ENCODE assay signal across 9 cellular contexts in the genomic region with DNA sequence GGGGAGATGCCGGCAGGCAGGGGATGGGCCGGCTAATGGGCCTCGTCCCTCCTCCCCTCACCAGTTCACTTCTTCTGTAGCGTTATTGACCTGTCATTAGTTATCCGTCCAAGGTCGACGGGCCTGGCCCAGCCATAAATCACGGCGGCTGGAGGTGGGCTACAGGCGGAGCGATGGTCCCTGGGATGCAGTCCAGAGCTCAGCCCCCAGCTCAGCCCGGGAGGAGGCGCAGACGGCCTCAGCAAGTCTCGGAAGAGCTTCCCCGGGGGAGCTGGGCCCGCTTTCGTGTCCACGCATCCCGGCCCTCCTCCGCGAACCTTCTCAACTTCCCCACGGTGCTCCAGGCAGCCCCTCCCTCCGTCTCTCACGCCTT. TPM values are rescaled to one million over a fixed set of nuclear protein-coding genes. Genes with fewer than 3 reads are reported as not detected.
DNase-seq lines count a peak whose midpoint lies in the region; ATAC-seq and TF ChIP-seq lines count a peak whose summit lies in the region.
"Had no signal": no experiment of that assay in that cellular context is flagged by ENCODE, and none has a peak within 500 bp of the region (broad histone marks: within the 10 kb centered on the region; RNA-seq: fewer than 3 reads in every experiment).

No MANE protein-coding gene starts in this region.

- peak overlapping the region; percentile 37; the same call in 1 of the 2 replicates for H3K4me3 ChIP-seq in iPS DF 6.9 (ENCODE audit: low read length)
- H3K4me3 ChIP-seq in smooth muscle cell: peak overlapping the region; percentile 73

- POLR2A ChIA-PET in WTC11 (lab: Charles Lee): interaction anchor here (0.6 kb wide), 1 partner anchor 53 kb away, joined by 3 read pairs; no protein-coding TSS in a partner anchor

- H3K4me1 ChIP-seq in iPS DF 6.9 (ENCODE audit: control insufficient read depth, insufficient read depth, low read length) (peaks cover 8% of the 10 kb centered on the region; the same call in 1 of the 2 replicates), smooth muscle cell (ENCODE audit: low read depth) (peaks cover 13% of the 10 kb centered on the region)

- H3F3A ChIP-seq in smooth muscle cell (ENCODE audit: low read depth): no peaks in the 10 kb centered on the region

- H3K9me3 ChIP-seq in iPS DF 6.9 (ENCODE audit: control insufficient read depth, insufficient read depth, low read length) (no peaks in the 10 kb centered on the region), smooth muscle cell (replicated peaks; ENCODE audit: low read depth) (no peaks in the 10 kb centered on the region)

- H3K27me3 Mint-ChIP-seq in T-helper 2 cell treated with Interferon-gamma antibody and Interleukin-4, amounts not matched to agents 5 μg/mL and 100 μg/mL, for 36 hours (ENCODE audit: low read depth): peaks cover 43% of the 10 kb centered on the region
- H3K27me3 Mint-ChIP-seq in WTC11 (ENCODE audit: low read depth): peaks cover 78% of the 10 kb centered on the region

- H4K20me1 ChIP-seq in smooth muscle cell (ENCODE audit: low read depth): no peaks in the 10 kb centered on the region

- DNase-seq in T-helper 2 cell treated with Interferon-gamma antibody and Interleukin-4, amounts not matched to agents 5 μg/mL and 100 μg/mL, for 36 hours (ENCODE audit: low spot score): no peak
- no peak for DNase-seq in T-helper 2 cell
- DNase-seq in WTC11 (ENCODE audit: low spot score): peak; percentile 36
- DNase-seq in iPS DF 6.9 (ENCODE audit: low read depth, low spot score): no peak
- DNase-seq in smooth muscle cell (lab: John Stamatoyannopoulos, UW; ENCODE audit: unreplicated experiment): no peak
- no peak for DNase-seq in SW 1271 (lab: John Stamatoyannopoulos, UW)
- DNase-seq in activated CD4-positive, alpha-beta T cell treated with anti-CD3 and anti-CD28 coated beads for 48 hours: no peak
- DNase-seq in cerebellar nuclear complex (lab: John Stamatoyannopoulos, UW): no peak

- H3K9ac ChIP-seq in smooth muscle cell (ENCODE audit: low read depth): no peak overlapping the region

- WGBS in iPS DF 6.9 (ENCODE audit: insufficient coverage, insufficient read length): no CpG with 5 or more reads among the region's 25 CpGs
- WGBS in smooth muscle cell (ENCODE audit: low lambda C conversion rate): 8% methylated on average over 22 of the region's 25 CpGs

- H3K27ac Mint-ChIP-seq in T-helper 2 cell treated with Interferon-gamma antibody and Interleukin-4, amounts not matched to agents 5 μg/mL and 100 μg/mL, for 36 hours: no peak overlapping the region
- H3K27ac Mint-ChIP-seq in WTC11: no peak overlapping the region

- H3K9me3 Mint-ChIP-seq in T-helper 2 cell treated with Interferon-gamma antibody and Interleukin-4, amounts not matched to agents 5 μg/mL and 100 μg/mL, for 36 hours: no peaks in the 10 kb centered on the region
- no peaks in the 10 kb centered on the region for H3K9me3 Mint-ChIP-seq in WTC11

- peak overlapping the region; percentile 98 for H3K4me2 ChIP-seq in smooth muscle cell

- H3K36me3 Mint-ChIP-seq in T-helper 2 cell treated with Interferon-gamma antibody and Interleukin-4, amounts not matched to agents 5 μg/mL and 100 μg/mL, for 36 hours (ENCODE audit: low read depth): no peaks in the 10 kb centered on the region
- no peaks in the 10 kb centered on the region for H3K36me3 Mint-ChIP-seq in WTC11

- no peak overlapping the region for H2AFZ ChIP-seq in smooth muscle cell (ENCODE audit: low read depth)

- H3K4me3 Mint-ChIP-seq in T-helper 2 cell treated with Interferon-gamma antibody and Interleukin-4, amounts not matched to agents 5 μg/mL and 100 μg/mL, for 36 hours: peak overlapping the region; percentile 77
- H3K4me3 Mint-ChIP-seq in WTC11: peak overlapping the region; percentile 79

- H3K79me2 ChIP-seq in smooth muscle cell (ENCODE audit: low read depth): no peaks in the 10 kb centered on the region

- H3K27ac ChIP-seq in iPS DF 6.9 (ENCODE audit: low read length) (no peak overlapping the region), smooth muscle cell (ENCODE audit: low read depth) (no peak overlapping the region)
- H3K27ac ChIP-seq: SJSA1 had no signal

- CTCF ChIA-PET in WTC11 (lab: Charles Lee): interaction anchor here (0.6 to 4.6 kb wide), 55 partner anchors 9 to 519 kb away, joined by 3 to 80 read pairs (median 6); a partner anchor contains a TSS

- H3K36me3 ChIP-seq in iPS DF 6.9 (ENCODE audit: control insufficient read depth, insufficient read depth, low read length) (no peaks in the 10 kb centered on the region), smooth muscle cell (ENCODE audit: low read depth) (no peaks in the 10 kb centered on the region)
- H3K36me3 ChIP-seq: SJSA1 had no signal

- H3K4me1 Mint-ChIP-seq in T-helper 2 cell treated with Interferon-gamma antibody and Interleukin-4, amounts not matched to agents 5 μg/mL and 100 μg/mL, for 36 hours (ENCODE audit: low read depth): peaks cover 10% of the 10 kb centered on the region
- peaks cover 34% of the 10 kb centered on the region for H3K4me1 Mint-ChIP-seq in WTC11

- peak; percentile 22 for ATAC-seq in WTC11

- TF ChIP-seq CTCF in WTC11 (IDR thresholded peaks at IDR 0.05) (no peak), smooth muscle cell (IDR thresholded peaks at IDR 0.05; ENCODE audit: borderline replicate concordance, insufficient read depth, poor library complexity, severe bottlenecking) (no peak)

- H3K27me3 ChIP-seq in iPS DF 6.9 (ENCODE audit: control insufficient read depth, insufficient read depth, low read length) (peaks cover 4% of the 10 kb centered on the region; the same call in 1 of the 2 replicates), smooth muscle cell (ENCODE audit: low read depth) (peaks cover 50% of the 10 kb centered on the region)

TF ChIP-seq in WTC11, 78 proteins besides CTCF, POLR2A, EP300 and RAD21 (continues in another document):
- TF ChIP-seq NFE2L1 (CRISPR knock-in tag; IDR thresholded peaks at IDR 0.05) (no peak), CREM (CRISPR knock-in tag; IDR thresholded peaks at IDR 0.05) (no peak), SP1 (CRISPR knock-in tag; conservative IDR thresholded peaks at IDR 0.05) (no peak; the same call in 1 of the 2 replicates), GTF2I (CRISPR knock-in tag; conservative IDR thresholded peaks at IDR 0.05) (no peak), FOXP1 (CRISPR knock-in tag; IDR thresholded peaks at IDR 0.05; ENCODE audit: borderline replicate concordance) (no peak), CBFB (CRISPR knock-in tag; IDR thresholded peaks at IDR 0.05; ENCODE audit: low read depth) (no peak), GRHL2 (CRISPR knock-in tag; IDR thresholded peaks at IDR 0.05; ENCODE audit: insufficient replicate concordance, severe bottlenecking) (no peak), ZNF416 (CRISPR knock-in tag; IDR thresholded peaks at IDR 0.05) (no peak)
- TF ChIP-seq, protein P1, sequence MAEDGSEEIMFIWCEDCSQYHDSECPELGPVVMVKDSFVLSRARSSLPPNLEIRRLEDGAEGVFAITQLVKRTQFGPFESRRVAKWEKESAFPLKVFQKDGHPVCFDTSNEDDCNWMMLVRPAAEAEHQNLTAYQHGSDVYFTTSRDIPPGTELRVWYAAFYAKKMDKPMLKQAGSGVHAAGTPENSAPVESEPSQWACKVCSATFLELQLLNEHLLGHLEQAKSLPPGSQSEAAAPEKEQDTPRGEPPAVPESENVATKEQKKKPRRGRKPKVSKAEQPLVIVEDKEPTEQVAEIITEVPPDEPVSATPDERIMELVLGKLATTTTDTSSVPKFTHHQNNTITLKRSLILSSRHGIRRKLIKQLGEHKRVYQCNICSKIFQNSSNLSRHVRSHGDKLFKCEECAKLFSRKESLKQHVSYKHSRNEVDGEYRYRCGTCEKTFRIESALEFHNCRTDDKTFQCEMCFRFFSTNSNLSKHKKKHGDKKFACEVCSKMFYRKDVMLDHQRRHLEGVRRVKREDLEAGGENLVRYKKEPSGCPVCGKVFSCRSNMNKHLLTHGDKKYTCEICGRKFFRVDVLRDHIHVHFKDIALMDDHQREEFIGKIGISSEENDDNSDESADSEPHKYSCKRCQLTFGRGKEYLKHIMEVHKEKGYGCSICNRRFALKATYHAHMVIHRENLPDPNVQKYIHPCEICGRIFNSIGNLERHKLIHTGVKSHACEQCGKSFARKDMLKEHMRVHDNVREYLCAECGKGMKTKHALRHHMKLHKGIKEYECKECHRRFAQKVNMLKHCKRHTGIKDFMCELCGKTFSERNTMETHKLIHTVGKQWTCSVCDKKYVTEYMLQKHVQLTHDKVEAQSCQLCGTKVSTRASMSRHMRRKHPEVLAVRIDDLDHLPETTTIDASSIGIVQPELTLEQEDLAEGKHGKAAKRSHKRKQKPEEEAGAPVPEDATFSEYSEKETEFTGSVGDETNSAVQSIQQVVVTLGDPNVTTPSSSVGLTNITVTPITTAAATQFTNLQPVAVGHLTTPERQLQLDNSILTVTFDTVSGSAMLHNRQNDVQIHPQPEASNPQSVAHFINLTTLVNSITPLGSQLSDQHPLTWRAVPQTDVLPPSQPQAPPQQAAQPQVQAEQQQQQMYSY (CRISPR knock-in tag; IDR thresholded peaks at IDR 0.05): no peak
- TF ChIP-seq, protein P2, sequence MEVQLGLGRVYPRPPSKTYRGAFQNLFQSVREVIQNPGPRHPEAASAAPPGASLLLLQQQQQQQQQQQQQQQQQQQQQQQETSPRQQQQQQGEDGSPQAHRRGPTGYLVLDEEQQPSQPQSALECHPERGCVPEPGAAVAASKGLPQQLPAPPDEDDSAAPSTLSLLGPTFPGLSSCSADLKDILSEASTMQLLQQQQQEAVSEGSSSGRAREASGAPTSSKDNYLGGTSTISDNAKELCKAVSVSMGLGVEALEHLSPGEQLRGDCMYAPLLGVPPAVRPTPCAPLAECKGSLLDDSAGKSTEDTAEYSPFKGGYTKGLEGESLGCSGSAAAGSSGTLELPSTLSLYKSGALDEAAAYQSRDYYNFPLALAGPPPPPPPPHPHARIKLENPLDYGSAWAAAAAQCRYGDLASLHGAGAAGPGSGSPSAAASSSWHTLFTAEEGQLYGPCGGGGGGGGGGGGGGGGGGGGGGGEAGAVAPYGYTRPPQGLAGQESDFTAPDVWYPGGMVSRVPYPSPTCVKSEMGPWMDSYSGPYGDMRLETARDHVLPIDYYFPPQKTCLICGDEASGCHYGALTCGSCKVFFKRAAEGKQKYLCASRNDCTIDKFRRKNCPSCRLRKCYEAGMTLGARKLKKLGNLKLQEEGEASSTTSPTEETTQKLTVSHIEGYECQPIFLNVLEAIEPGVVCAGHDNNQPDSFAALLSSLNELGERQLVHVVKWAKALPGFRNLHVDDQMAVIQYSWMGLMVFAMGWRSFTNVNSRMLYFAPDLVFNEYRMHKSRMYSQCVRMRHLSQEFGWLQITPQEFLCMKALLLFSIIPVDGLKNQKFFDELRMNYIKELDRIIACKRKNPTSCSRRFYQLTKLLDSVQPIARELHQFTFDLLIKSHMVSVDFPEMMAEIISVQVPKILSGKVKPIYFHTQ (CRISPR knock-in tag; IDR thresholded peaks at IDR 0.05): no peak

RNA-seq across cellular contexts. Expression of a gene that starts 18.6 kb away (rescaled TPM):
- 40.7 to 46.2 TPM (median 41.3 TPM) in 3 replicates for total RNA-seq in WTC11 (2021)
- total RNA-seq in smooth muscle cell: 9.9 and 14.6 TPM in 2 replicates
- polyA plus RNA-seq in smooth muscle cell: 15.1 and 18.1 TPM in 2 replicates

RNA-seq across cellular contexts. Expression of a gene that starts 18.7 kb away (rescaled TPM):
- total RNA-seq in WTC11 (2021) (21.8 to 23.8 TPM (median 22.0 TPM) in 3 replicates), smooth muscle cell (94.4 and 150 TPM in 2 replicates)
- polyA plus RNA-seq in smooth muscle cell: 106 and 116 TPM in 2 replicates
